In genomic region chr16:66508261-66508913, GRCh38 we compare ENCODE assay signal across 11 cellular contexts. TPM values are rescaled to one million over a fixed set of nuclear protein-coding genes. Genes with fewer than 3 reads are reported as not detected.
A peak's percentile ranks its signal among the peaks of the same experiment; 100 is the strongest.
DNase-seq lines count a peak whose midpoint lies in the region; ATAC-seq, FAIRE-seq and TF ChIP-seq lines count a peak whose summit lies in the region.
"Had no signal": no experiment of that assay in that cellular context is flagged by ENCODE, and none has a peak within 500 bp of the region (broad histone marks: within the 10 kb centered on the region; RNA-seq: fewer than 3 reads in every experiment).

No MANE protein-coding gene starts in this region.

- no peak for FAIRE-seq in HepG2 (lab: Jason Lieb, UNC)

- no peak overlapping the region for H3K4me2 ChIP-seq in HepG2 (ENCODE audit: low read depth, low read length)
- no peak overlapping the region for H3K4me2 ChIP-seq in smooth muscle cell

- no peak overlapping the region for H2AFZ ChIP-seq in HepG2 (ENCODE audit: low read length)
- H2AFZ ChIP-seq in smooth muscle cell (ENCODE audit: low read depth): no peak overlapping the region

- intact Hi-C loops in HepG2 (cut with micrococcal nuclease; ENCODE audit: unreplicated experiment) (no loop called here), activated B cell treated with CpG ODN at 0.5 μM for 24 hours (cut with micrococcal nuclease) (loop anchor here (2.0 kb wide), 1 partner anchor 16 kb away; no protein-coding TSS in a partner anchor), left lung (cut with DNase I) (no loop called here)

- H3K4me3 ChIP-seq in liver (ENCODE audit: low read depth in 1 of 3, low read length in 3 of 3): no peak overlapping the region
- H3K4me3 ChIP-seq in HepG2 (replicated peaks in 1 of 3; ENCODE audit: insufficient read depth in 1 of 3, low read depth in 2 of 3, low read length in 3 of 3): no peak overlapping the region
- no peak overlapping the region for H3K4me3 ChIP-seq in left lung
- no peak overlapping the region for H3K4me3 ChIP-seq in smooth muscle cell

- no peak for DNase-seq in HepG2 (ENCODE audit: low spot score)
- DNase-seq in activated B cell treated with CpG ODN at 0.5 μM for 24 hours: no peak
- DNase-seq in left lung: no peak
- DNase-seq in RKO (ENCODE audit: low spot score): no peak
- DNase-seq in germinal center (ENCODE audit: low spot score): no peak
- DNase-seq in smooth muscle cell (lab: John Stamatoyannopoulos, UW; ENCODE audit: unreplicated experiment): no peak
- DNase-seq in activated naive CD4-positive, alpha-beta T cell treated with Interleukin-2 at 50 U/mL for 16 hours: no peak
- DNase-seq: C1 segment of cervical spinal cord had no signal

- H3K9ac ChIP-seq in liver (ENCODE audit: low read depth in 1 of 2, low read length in 2 of 2) (no peak overlapping the region), HepG2 (ENCODE audit: insufficient read depth, low read depth, low read length) (no peak overlapping the region), smooth muscle cell (ENCODE audit: low read depth) (no peak overlapping the region)

- in situ Hi-C loops in HepG2 (cut with HindIII; ENCODE audit: extremely low pct_ligation_motif_present, low pct_unique_long_range_greater_than_20kb): no loop called here

- TF ChIP-seq CTCF in liver (IDR thresholded peaks at IDR 0.05; ENCODE audit: low read depth, low read length, missing input control) (no peak), HepG2 (CRISPR knock-in tag; IDR thresholded peaks at IDR 0.05) (no peak), activated B cell treated with CpG ODN at 0.5 μM for 24 hours (IDR thresholded peaks at IDR 0.05) (no peak), left lung (IDR thresholded peaks at IDR 0.05) (no peak), smooth muscle cell (IDR thresholded peaks at IDR 0.05; ENCODE audit: borderline replicate concordance, insufficient read depth, poor library complexity, severe bottlenecking) (no peak)

- no peaks in the 10 kb centered on the region for H4K20me1 ChIP-seq in HepG2 (ENCODE audit: insufficient read depth, low read length)
- no peaks in the 10 kb centered on the region for H4K20me1 ChIP-seq in smooth muscle cell (ENCODE audit: low read depth)

- no peaks in the 10 kb centered on the region for H3K36me3 Mint-ChIP-seq in activated B cell treated with CpG ODN at 0.5 μM for 24 hours (ENCODE audit: low read depth)
- H3K36me3 Mint-ChIP-seq: activated naive CD4-positive, alpha-beta T cell treated with anti-CD3 and anti-CD28 coated beads, Interleukin-2, amount 50 U/mL, for 72 hours had no signal

- TF ChIP-seq EP300 in HepG2 (IDR thresholded peaks at IDR 0.05; ENCODE audit: low read depth in 2 of 2, low read length in 2 of 2): no peak
- no peak for TF ChIP-seq EP300 in HepG2 (CRISPR knock-in tag; IDR thresholded peaks at IDR 0.05; ENCODE audit: borderline replicate concordance)

- H3K27ac ChIP-seq in liver (ENCODE audit: low read depth in 1 of 2, low read length in 2 of 2): peak overlapping the region; percentile 4 to 23
- no peak overlapping the region for H3K27ac ChIP-seq in HepG2 (ENCODE audit: extremely low read length, insufficient read depth, low read length)
- peak overlapping the region; percentile 44 to 63 for H3K27ac ChIP-seq in left lung
- no peak overlapping the region for H3K27ac ChIP-seq in smooth muscle cell (ENCODE audit: low read depth)

- H3F3A ChIP-seq in smooth muscle cell (ENCODE audit: low read depth): no peaks in the 10 kb centered on the region

- H3K4me1 Mint-ChIP-seq in activated B cell treated with CpG ODN at 0.5 μM for 24 hours: peaks cover 16% of the 10 kb centered on the region

- peaks cover 18 to 48% (median 37%) of the 10 kb centered on the region in 4 donors for H3K4me1 ChIP-seq in liver (ENCODE audit: control insufficient read depth in 4 of 4, insufficient read depth in 4 of 4, low read length in 3 of 4)
- H3K4me1 ChIP-seq in HepG2 (ENCODE audit: insufficient read depth, low read length): peaks cover 20% of the 10 kb centered on the region
- H3K4me1 ChIP-seq in left lung: peaks cover 30 to 61% of the 10 kb centered on the region in 2 donors
- H3K4me1 ChIP-seq in smooth muscle cell (ENCODE audit: low read depth): peaks cover 22% of the 10 kb centered on the region

- H3K9me3 ChIP-seq in liver (ENCODE audit: control insufficient read depth in 4 of 4, low read length in 3 of 4) (no peaks in the 10 kb centered on the region), HepG2 (ENCODE audit: low read length) (no peaks in the 10 kb centered on the region), left lung (no peaks in the 10 kb centered on the region), smooth muscle cell (replicated peaks; ENCODE audit: low read depth) (no peaks in the 10 kb centered on the region)

- H3K27me3 Mint-ChIP-seq in activated B cell treated with CpG ODN at 0.5 μM for 24 hours: no peaks in the 10 kb centered on the region
- H3K27me3 Mint-ChIP-seq: T-cell had no signal

- no TSS peak for BruUV-seq in HepG2 (replicated peaks; lab: Mats Ljungman, UMichigan)

- H3K79me2 ChIP-seq in HepG2 (ENCODE audit: insufficient read depth, low read length) (no peaks in the 10 kb centered on the region), smooth muscle cell (ENCODE audit: low read depth) (no peaks in the 10 kb centered on the region)

- no peak overlapping the region for H3K27ac Mint-ChIP-seq in activated B cell treated with CpG ODN at 0.5 μM for 24 hours
- H3K27ac Mint-ChIP-seq: activated naive CD4-positive, alpha-beta T cell treated with anti-CD3 and anti-CD28 coated beads, Interleukin-2, amount 50 U/mL, for 72 hours; T-cell had no signal

- H3K4me3 Mint-ChIP-seq in activated B cell treated with CpG ODN at 0.5 μM for 24 hours: peak overlapping the region; percentile 44
- H3K4me3 Mint-ChIP-seq: T-cell had no signal

- TF ChIP-seq RAD21 in liver (IDR thresholded peaks at IDR 0.05) (no peak), HepG2 (CRISPR knock-in tag; IDR thresholded peaks at IDR 0.05) (no peak)

- H3K9me3 Mint-ChIP-seq in activated B cell treated with CpG ODN at 0.5 μM for 24 hours: no peaks in the 10 kb centered on the region
- H3K9me3 Mint-ChIP-seq: activated naive CD4-positive, alpha-beta T cell treated with anti-CD3 and anti-CD28 coated beads, Interleukin-2, amount 50 U/mL, for 72 hours; T-cell had no signal

- no peaks in the 10 kb centered on the region for H3K27me3 ChIP-seq in liver (ENCODE audit: control insufficient read depth in 4 of 4, insufficient read depth in 4 of 4, low read length in 3 of 4)
- H3K27me3 ChIP-seq in HepG2 (ENCODE audit: control insufficient read depth in 1 of 2, insufficient read depth in 2 of 2, low read length in 2 of 2): no peaks in the 10 kb centered on the region
- no peaks in the 10 kb centered on the region for H3K27me3 ChIP-seq in left lung
- no peaks in the 10 kb centered on the region for H3K27me3 ChIP-seq in smooth muscle cell (ENCODE audit: low read depth)

- 74% methylated on average over 7 of the region's 7 CpGs for WGBS in liver
- WGBS in HepG2 (ENCODE audit: low lambda C conversion rate): 90% methylated on average over 7 of the region's 7 CpGs
- 87% methylated on average over 7 of the region's 7 CpGs for WGBS in smooth muscle cell (ENCODE audit: low lambda C conversion rate)

- POLR2A ChIA-PET in HepG2 (lab: Yijun Ruan, JAX): interaction anchor here (1.5 kb wide), 1 partner anchor 9 kb away, joined by 3 read pairs; no protein-coding TSS in a partner anchor
- POLR2A ChIA-PET in activated B cell treated with CpG ODN at 0.5 μM for 24 hours (lab: Charles Lee): interaction anchor here (0.5 to 1.7 kb wide), 3 partner anchors 17 to 375 kb away, joined by 5 to 6 read pairs (median 6); partner anchors contain the start of gene CKLF

- no peak for TF ChIP-seq POLR2A in HepG2 (IDR thresholded peaks at IDR 0.05; ENCODE audit: insufficient read depth in 1 of 2, low read depth in 2 of 2, low read length in 2 of 2)

- CTCF ChIA-PET in HepG2 (lab: Yijun Ruan, JAX; ENCODE audit: low intra/inter-chr PET ratio, low total read pairs) (no interaction called here), activated B cell treated with CpG ODN at 0.5 μM for 24 hours (lab: Charles Lee) (interaction anchor here (0.9 kb wide), 1 partner anchor 29 kb away, joined by 3 read pairs; no protein-coding TSS in a partner anchor)

- ATAC-seq in HepG2 (no peak), activated B cell treated with CpG ODN at 0.5 μM for 24 hours (ENCODE audit: low read depth) (peak; percentile 87), left lung (peak; percentile 58)
- ATAC-seq: T-cell had no signal

- H3K36me3 ChIP-seq in liver (ENCODE audit: control insufficient read depth in 4 of 4, insufficient read depth in 3 of 4, low read depth in 1 of 4, low read length in 3 of 4) (no peaks in the 10 kb centered on the region), HepG2 (replicated peaks in 1 of 2; ENCODE audit: control insufficient read depth in 1 of 2, insufficient read depth in 2 of 2, low read length in 2 of 2) (peaks cover 3 to 5% of the 10 kb centered on the region in 2 experiments; a peak in 4 of 5 replicates), left lung (no peaks in the 10 kb centered on the region), smooth muscle cell (ENCODE audit: low read depth) (no peaks in the 10 kb centered on the region)

RNA-seq across cellular contexts. Expression of gene TK2, which starts 41.5 kb away (rescaled TPM):
- total RNA-seq in liver: 10 to 100 TPM; 10.5 to 31.9 TPM
- 10 to 100 TPM; 19.5 to 22.5 TPM for polyA plus RNA-seq in liver
- total RNA-seq in HepG2 (2016; rRNA removed; fragmentation: Illumina TruSeq; extraction: Trizol): 18.7 and 19.0 TPM in 2 replicates
- 6.7 and 7.1 TPM in 2 replicates for total RNA-seq in HepG2 (2016; cell fraction: cytosol; rRNA removed; fragmentation: Illumina TruSeq; extraction: Trizol; ENCODE audit: low read depth)
- 18.5 and 19.5 TPM in 2 replicates for total RNA-seq in HepG2 (2016; cell fraction: insoluble cytoplasmic fraction; rRNA removed; fragmentation: Illumina TruSeq; extraction: Trizol)
- 12.7 and 13.2 TPM in 2 replicates for total RNA-seq in HepG2 (2016; cell fraction: membrane; rRNA removed; fragmentation: Illumina TruSeq; extraction: Trizol)
- total RNA-seq in HepG2 (2016; cell fraction: nucleus; rRNA removed; fragmentation: Illumina TruSeq; extraction: Trizol): 24.4 and 27.5 TPM in 2 replicates
- polyA plus RNA-seq in HepG2 (2011; rRNA removed): 21.0 and 30.8 TPM in 2 replicates
- 10.3 and 11.7 TPM in 2 replicates for polyA plus RNA-seq in HepG2 (2011; cell fraction: cytosol; rRNA removed)
- 74.0 and 103 TPM in 2 replicates for polyA plus RNA-seq in HepG2 (2011; cell fraction: nucleus; rRNA removed)
- polyA plus RNA-seq in HepG2 (2012): 12.9 and 15.4 TPM in 2 replicates
- polyA plus RNA-seq in HepG2 (2016; cell fraction: cytosol; fragmentation: Illumina TruSeq; extraction: Trizol; ENCODE audit: low read depth): 3.7 and 4.7 TPM in 2 replicates
- 15.5 and 18.0 TPM in 2 replicates for polyA plus RNA-seq in HepG2 (2016; cell fraction: insoluble cytoplasmic fraction; fragmentation: Illumina TruSeq; extraction: Trizol; ENCODE audit: low read depth)
- 7.7 and 9.3 TPM in 2 replicates for polyA plus RNA-seq in HepG2 (2016; cell fraction: membrane; fragmentation: Illumina TruSeq; extraction: Trizol; ENCODE audit: low read depth)
- 34.2 and 36.3 TPM in 2 replicates for polyA plus RNA-seq in HepG2 (2016; cell fraction: nucleus; fragmentation: Illumina TruSeq; extraction: Trizol; ENCODE audit: insufficient read depth, low read depth)
- 27.6 and 35.2 TPM in 2 replicates for polyA minus RNA-seq in HepG2 (2011; rRNA and poly(A)+ RNA removed; ENCODE audit: low replicate concordance)
- polyA minus RNA-seq in HepG2 (2011; cell fraction: cytosol; rRNA and poly(A)+ RNA removed): 6.0 and 6.2 TPM in 2 replicates
- 23.8 and 26.7 TPM in 2 replicates for polyA minus RNA-seq in HepG2 (2011; cell fraction: nucleus; rRNA and poly(A)+ RNA removed)
- 4.0 and 4.8 TPM in 2 replicates for total RNA-seq in activated B cell treated with CpG ODN at 0.5 μM for 24 hours
- 10 to 100 TPM; 38.4 to 41.2 TPM for total RNA-seq in left lung
- total RNA-seq in smooth muscle cell: 9.7 and 10.8 TPM in 2 replicates
- polyA plus RNA-seq in smooth muscle cell: 6.4 and 7.3 TPM in 2 replicates

RNA-seq across cellular contexts. Expression of gene CKLF, which starts 44.0 kb away (rescaled TPM):
- 10 to 100 TPM in 1 of 2 donors, 1 to 10 TPM in 1; 9.5 to 36.1 TPM for total RNA-seq in liver
- polyA plus RNA-seq in liver: 10 to 100 TPM; 19.3 to 23.6 TPM
- total RNA-seq in HepG2 (2016; rRNA removed; fragmentation: Illumina TruSeq; extraction: Trizol): 83.0 and 120 TPM in 2 replicates
- total RNA-seq in HepG2 (2016; cell fraction: cytosol; rRNA removed; fragmentation: Illumina TruSeq; extraction: Trizol; ENCODE audit: low read depth): 262 and 384 TPM in 2 replicates
- 80.2 and 129 TPM in 2 replicates for total RNA-seq in HepG2 (2016; cell fraction: insoluble cytoplasmic fraction; rRNA removed; fragmentation: Illumina TruSeq; extraction: Trizol)
- 165 and 224 TPM in 2 replicates for total RNA-seq in HepG2 (2016; cell fraction: membrane; rRNA removed; fragmentation: Illumina TruSeq; extraction: Trizol)
- total RNA-seq in HepG2 (2016; cell fraction: nucleus; rRNA removed; fragmentation: Illumina TruSeq; extraction: Trizol): 56.6 and 61.7 TPM in 2 replicates
- polyA plus RNA-seq in HepG2 (2011; rRNA removed): 152 and 167 TPM in 2 replicates
- polyA plus RNA-seq in HepG2 (2011; cell fraction: cytosol; rRNA removed): 201 and 220 TPM in 2 replicates
- 45.6 and 74.1 TPM in 2 replicates for polyA plus RNA-seq in HepG2 (2011; cell fraction: nucleus; rRNA removed)
- 78.5 and 108 TPM in 2 replicates for polyA plus RNA-seq in HepG2 (2012)
- 345 and 456 TPM in 2 replicates for polyA plus RNA-seq in HepG2 (2016; cell fraction: cytosol; fragmentation: Illumina TruSeq; extraction: Trizol; ENCODE audit: low read depth)
- 86.2 and 89.6 TPM in 2 replicates for polyA plus RNA-seq in HepG2 (2016; cell fraction: insoluble cytoplasmic fraction; fragmentation: Illumina TruSeq; extraction: Trizol; ENCODE audit: low read depth)
- polyA plus RNA-seq in HepG2 (2016; cell fraction: membrane; fragmentation: Illumina TruSeq; extraction: Trizol; ENCODE audit: low read depth): 169 and 229 TPM in 2 replicates
- polyA plus RNA-seq in HepG2 (2016; cell fraction: nucleus; fragmentation: Illumina TruSeq; extraction: Trizol; ENCODE audit: insufficient read depth, low read depth): 90.2 and 116 TPM in 2 replicates
- polyA minus RNA-seq in HepG2 (2011; rRNA and poly(A)+ RNA removed; ENCODE audit: low replicate concordance): 41.9 and 49.9 TPM in 2 replicates
- 32.4 and 34.8 TPM in 2 replicates for polyA minus RNA-seq in HepG2 (2011; cell fraction: cytosol; rRNA and poly(A)+ RNA removed)
- 23.4 and 35.9 TPM in 2 replicates for polyA minus RNA-seq in HepG2 (2011; cell fraction: nucleus; rRNA and poly(A)+ RNA removed)
- total RNA-seq in activated B cell treated with CpG ODN at 0.5 μM for 24 hours: 12.1 and 20.0 TPM in 2 replicates
- total RNA-seq in left lung: 10 to 100 TPM; 42.3 to 66.3 TPM
- total RNA-seq in smooth muscle cell: 49.4 and 78.1 TPM in 2 replicates
- polyA plus RNA-seq in smooth muscle cell: 61.5 and 68.4 TPM in 2 replicates

RNA-seq across cellular contexts. Expression of gene CMTM1, which starts 57.9 kb away (rescaled TPM):
- under 1 TPM; 0.33 to 0.84 TPM for total RNA-seq in liver
- under 1 TPM; 0.32 to 0.64 TPM for polyA plus RNA-seq in liver
- total RNA-seq in HepG2 (2016; rRNA removed; fragmentation: Illumina TruSeq; extraction: Trizol): 1.7 and 1.9 TPM in 2 replicates
- 0.30 TPM in 1 of 2 replicates, not detected in the other for total RNA-seq in HepG2 (2016; cell fraction: cytosol; rRNA removed; fragmentation: Illumina TruSeq; extraction: Trizol; ENCODE audit: low read depth)
- 2.0 TPM in 2 replicates for total RNA-seq in HepG2 (2016; cell fraction: insoluble cytoplasmic fraction; rRNA removed; fragmentation: Illumina TruSeq; extraction: Trizol)
- total RNA-seq in HepG2 (2016; cell fraction: membrane; rRNA removed; fragmentation: Illumina TruSeq; extraction: Trizol): 0.77 and 0.93 TPM in 2 replicates
- 1.3 and 1.6 TPM in 2 replicates for total RNA-seq in HepG2 (2016; cell fraction: nucleus; rRNA removed; fragmentation: Illumina TruSeq; extraction: Trizol)
- polyA plus RNA-seq in HepG2 (2011; rRNA removed): 2.9 and 3.0 TPM in 2 replicates
- polyA plus RNA-seq in HepG2 (2011; cell fraction: cytosol; rRNA removed): 2.0 and 3.6 TPM in 2 replicates
- 3.5 and 4.0 TPM in 2 replicates for polyA plus RNA-seq in HepG2 (2011; cell fraction: nucleus; rRNA removed)
- polyA plus RNA-seq in HepG2 (2012): 2.3 and 2.4 TPM in 2 replicates
- 0.19 TPM in 1 of 2 replicates, not detected in the other for polyA plus RNA-seq in HepG2 (2016; cell fraction: cytosol; fragmentation: Illumina TruSeq; extraction: Trizol; ENCODE audit: low read depth)
- 1.5 and 2.0 TPM in 2 replicates for polyA plus RNA-seq in HepG2 (2016; cell fraction: insoluble cytoplasmic fraction; fragmentation: Illumina TruSeq; extraction: Trizol; ENCODE audit: low read depth)
- polyA plus RNA-seq in HepG2 (2016; cell fraction: membrane; fragmentation: Illumina TruSeq; extraction: Trizol; ENCODE audit: low read depth): 0.64 and 0.72 TPM in 2 replicates
- 2.1 TPM in 2 replicates for polyA plus RNA-seq in HepG2 (2016; cell fraction: nucleus; fragmentation: Illumina TruSeq; extraction: Trizol; ENCODE audit: insufficient read depth, low read depth)
- polyA minus RNA-seq in HepG2 (2011; rRNA and poly(A)+ RNA removed; ENCODE audit: low replicate concordance): 2.2 and 5.1 TPM in 2 replicates
- 2.7 and 3.4 TPM in 2 replicates for polyA minus RNA-seq in HepG2 (2011; cell fraction: cytosol; rRNA and poly(A)+ RNA removed)
- polyA minus RNA-seq in HepG2 (2011; cell fraction: nucleus; rRNA and poly(A)+ RNA removed): 3.2 and 6.3 TPM in 2 replicates
- 0.95 and 1.9 TPM in 2 replicates for total RNA-seq in activated B cell treated with CpG ODN at 0.5 μM for 24 hours
- 10 to 100 TPM in 1 of 2 donors, 1 to 10 TPM in 1; 5.7 to 10.0 TPM for total RNA-seq in left lung
- 0.27 and 2.6 TPM in 2 replicates for total RNA-seq in smooth muscle cell
- 2.5 and 2.6 TPM in 2 replicates for polyA plus RNA-seq in smooth muscle cell

Comparison
In these comparisons a context has a peak if more than half of its experiments do, and no peak if none do; other contexts are left out.
1. H3K27ac ChIP-seq: peak in liver (2 of 2) and left lung (2 of 2); none in HepG2 (single experiment) and smooth muscle cell (single experiment).